In the genomic region with DNA sequence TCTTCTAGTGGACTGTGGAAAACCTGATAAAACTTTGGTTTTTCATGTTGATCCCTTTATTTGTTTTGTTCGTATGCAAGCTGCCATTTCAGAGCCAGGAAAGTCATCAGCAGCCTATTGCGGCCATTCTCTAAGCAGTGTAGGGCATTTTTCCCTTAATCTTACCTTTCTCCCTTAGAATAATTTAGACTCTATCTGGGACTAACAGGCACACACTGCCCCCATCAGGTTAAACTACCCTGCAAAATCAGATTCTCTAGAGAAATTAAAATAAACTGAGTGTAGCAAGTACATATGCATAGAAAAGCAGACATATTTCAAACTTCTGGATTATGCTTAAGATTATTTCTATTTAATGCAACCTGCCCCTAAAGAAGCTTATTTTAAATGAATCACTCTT, we compare ENCODE assay signal across 8 cellular contexts.
DNase-seq lines count a peak whose midpoint lies in the region; ATAC-seq and TF ChIP-seq lines count a peak whose summit lies in the region.

No MANE protein-coding gene starts in this region.

- peak overlapping the region; percentile 22 for H2AFZ ChIP-seq in smooth muscle cell (ENCODE audit: low read depth)

- no peaks in the 10 kb centered on the region for H4K20me1 ChIP-seq in smooth muscle cell (ENCODE audit: low read depth)

- no peaks in the 10 kb centered on the region for H3F3A ChIP-seq in smooth muscle cell (ENCODE audit: low read depth)

- H3K4me1 Mint-ChIP-seq in glutamatergic neuron (ENCODE audit: low read depth, unreplicated experiment) = peaks cover 6% of the 10 kb centered on the region

- H3K36me3 ChIP-seq in smooth muscle cell (ENCODE audit: low read depth) = no peaks in the 10 kb centered on the region

- H3K4me3 ChIP-seq in smooth muscle cell = peak overlapping the region; percentile 48

- H3K9ac ChIP-seq in smooth muscle cell (ENCODE audit: low read depth) = no peak overlapping the region

- H3K9me3 Mint-ChIP-seq in glutamatergic neuron (ENCODE audit: unreplicated experiment) = peaks cover 1% of the 10 kb centered on the region

- H3K4me1 ChIP-seq in smooth muscle cell (ENCODE audit: low read depth) = no peaks in the 10 kb centered on the region

- intact Hi-C loops in Right ventricle myocardium inferior (cut with DNase I) (loop anchor here (2.0 to 10.0 kb wide), 2 partner anchors 119 to 639 kb away; no protein-coding TSS in a partner anchor), cardiac septum (cut with DNase I) (loop anchor here (10.0 kb wide), 2 partner anchors 639 to 1359 kb away; no protein-coding TSS in a partner anchor)

- ATAC-seq in Right ventricle myocardium inferior (peak; percentile 39), HG02588 (IDR thresholded peaks at IDR 0.05; ENCODE audit: unreplicated experiment) (no peak)

- no peak overlapping the region for H3K4me3 Mint-ChIP-seq in glutamatergic neuron (ENCODE audit: unreplicated experiment)

- H3K4me2 ChIP-seq in smooth muscle cell = peak overlapping the region; percentile 85

- H3K27ac Mint-ChIP-seq in glutamatergic neuron (ENCODE audit: unreplicated experiment) = no peak overlapping the region

- H3K9me3 ChIP-seq in smooth muscle cell (replicated peaks; ENCODE audit: low read depth) = no peaks in the 10 kb centered on the region

- no peaks in the 10 kb centered on the region for H3K27me3 Mint-ChIP-seq in glutamatergic neuron (ENCODE audit: unreplicated experiment)

- H3K27me3 ChIP-seq in smooth muscle cell (ENCODE audit: low read depth) = no peaks in the 10 kb centered on the region

- no peaks in the 10 kb centered on the region for H3K79me2 ChIP-seq in smooth muscle cell (ENCODE audit: low read depth)

- no peak for DNase-seq in Right ventricle myocardium inferior (ENCODE audit: missing footprints)
- DNase-seq in cardiac septum (ENCODE audit: low spot score) = no peak
- DNase-seq in SK-N-DZ (ENCODE audit: low spot score) = peak; percentile 10
- DNase-seq in glutamatergic neuron = peak; percentile 32
- DNase-seq in smooth muscle cell (lab: John Stamatoyannopoulos, UW; ENCODE audit: unreplicated experiment) = no peak
- no peak for DNase-seq in effector CD4-positive, alpha-beta T cell
- DNase-seq in iPS-NIHi11 (ENCODE audit: low spot score) = no peak

- no peaks in the 10 kb centered on the region for H3K36me3 Mint-ChIP-seq in glutamatergic neuron (ENCODE audit: unreplicated experiment)

- TF ChIP-seq CTCF in glutamatergic neuron (IDR thresholded peaks at IDR 0.05; ENCODE audit: partially characterized antibody, unreplicated experiment) = peak; percentile 46
- TF ChIP-seq CTCF in smooth muscle cell (IDR thresholded peaks at IDR 0.05; ENCODE audit: borderline replicate concordance, insufficient read depth, poor library complexity, severe bottlenecking) = peak; percentile 58

- 36% methylated on average over 2 of the region's 2 CpGs for WGBS in smooth muscle cell (ENCODE audit: low lambda C conversion rate)

- H3K27ac ChIP-seq in smooth muscle cell (ENCODE audit: low read depth) = no peak overlapping the region

Comparison
In these comparisons a context has a peak if more than half of its experiments do, and no peak if none do; other contexts are left out.
1. DNase-seq: peak in SK-N-DZ (single experiment) and glutamatergic neuron (single experiment); none in Right ventricle myocardium inferior (single experiment), cardiac septum (single experiment), smooth muscle cell (single experiment), effector CD4-positive, alpha-beta T cell (single experiment) and iPS-NIHi11 (single experiment).